Comparison of ENCODE assay signal across 17 cellular contexts in the genomic region with DNA sequence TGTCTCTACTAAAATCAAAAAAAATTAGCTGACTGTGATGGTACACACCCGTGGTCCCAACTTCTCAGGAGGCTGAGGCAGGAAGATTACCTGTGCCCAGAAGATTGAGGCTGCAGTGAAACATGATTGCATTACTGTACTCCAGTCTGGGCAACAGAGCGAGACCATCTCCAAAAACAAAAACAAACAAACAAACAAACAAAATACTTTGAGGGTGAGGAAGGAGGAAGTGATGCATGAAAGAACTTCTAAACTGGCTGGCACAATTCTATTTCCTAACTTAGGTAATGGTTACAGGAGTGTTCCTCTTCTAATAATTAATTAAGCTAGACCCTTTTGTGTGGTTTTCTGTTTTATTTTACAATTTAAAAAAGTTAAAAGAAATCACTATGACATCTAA. TPM values are rescaled to one million over a fixed set of nuclear protein-coding genes. Genes with fewer than 3 reads are reported as not detected.
DNase-seq lines count a peak whose midpoint lies in the region; ATAC-seq and TF ChIP-seq lines count a peak whose summit lies in the region.
"Had no signal": no experiment of that assay in that cellular context is flagged by ENCODE, and none has a peak within 500 bp of the region (broad histone marks: within the 10 kb centered on the region; RNA-seq: fewer than 3 reads in every experiment).

No MANE protein-coding gene starts in this region.

- H3K36me3 ChIP-seq in Loucy (ENCODE audit: insufficient read depth, low read length): peaks cover 39% of the 10 kb centered on the region; the same call in 1 of the 2 replicates
- peaks cover 80% of the 10 kb centered on the region for H3K36me3 ChIP-seq in endodermal cell (ENCODE audit: control insufficient read depth, insufficient read depth, low read length)
- H3K36me3 ChIP-seq in gastrocnemius medialis: peaks cover 0 to 14% of the 10 kb centered on the region in 2 donors

- H3K4me3 ChIP-seq in Loucy (ENCODE audit: low read length, poor library complexity, severe bottlenecking) (peak overlapping the region; percentile 46), endodermal cell (ENCODE audit: low read length) (no peak overlapping the region), gastrocnemius medialis (no peak overlapping the region)
- H3K4me3 ChIP-seq: coronary artery, sigmoid colon, tibial nerve had no signal

- in situ Hi-C loops in gastrocnemius medialis (cut with MboI; ENCODE audit: low sequenced_read_pairs in 4 of 4): no loop called here

- DNase-seq in natural killer cell: no peak
- DNase-seq in natural killer cell treated with Interleukin-12 subunit alpha and Interleukin-12 subunit beta and Interleukin-15 and Interleukin-18, amount 100 ng/mL, for 72 hours (ENCODE audit: low spot score): no peak
- DNase-seq in endodermal cell: no peak
- DNase-seq in gastrocnemius medialis: no peak
- DNase-seq: activated gamma-delta T cell; Calu3; NCI-H1417 treated with DMSO at 0.1 percent for 48 hours; NCI-H524 treated with DMSO at 0.1 percent for 48 hours; sigmoid colon; stimulated activated naive CD4-positive, alpha-beta T cell had no signal

- no peaks in the 10 kb centered on the region for H3K9me3 ChIP-seq in Loucy (ENCODE audit: insufficient read depth, low read depth, low read length)
- H3K9me3 ChIP-seq in endodermal cell (ENCODE audit: control insufficient read depth, low read length): no peaks in the 10 kb centered on the region
- H3K9me3 ChIP-seq in gastrocnemius medialis: no peaks in the 10 kb centered on the region
- H3K9me3 ChIP-seq: sigmoid colon, tibial nerve had no signal

- H3K9me2 ChIP-seq in Loucy (replicated peaks; ENCODE audit: low read depth, low read length): no peaks in the 10 kb centered on the region

- H3K9ac ChIP-seq in Loucy (ENCODE audit: low read depth, low read length, poor library complexity, severe bottlenecking) (peak overlapping the region; percentile 12), endodermal cell (ENCODE audit: extremely low read depth, low read length, poor library complexity, severe bottlenecking) (no peak overlapping the region)
- H3K9ac ChIP-seq: parathyroid adenoma had no signal

- H3K36me3 Mint-ChIP-seq in natural killer cell: no peaks in the 10 kb centered on the region
- peaks cover under 1% of the 10 kb centered on the region for H3K36me3 Mint-ChIP-seq in natural killer cell treated with Interleukin-12 subunit alpha and Interleukin-12 subunit beta and Interleukin-15 and Interleukin-18, amount 100 ng/mL, for 72 hours
- peaks cover 39% of the 10 kb centered on the region for H3K36me3 Mint-ChIP-seq in endodermal cell (ENCODE audit: low read depth)

- no peaks in the 10 kb centered on the region for H3K27me3 ChIP-seq in Loucy (ENCODE audit: insufficient read depth, low read length, poor library complexity, severe bottlenecking)
- no peaks in the 10 kb centered on the region for H3K27me3 ChIP-seq in endodermal cell (ENCODE audit: control insufficient read depth, insufficient read depth, low read length, poor library complexity, severe bottlenecking)
- no peaks in the 10 kb centered on the region for H3K27me3 ChIP-seq in gastrocnemius medialis
- H3K27me3 ChIP-seq: sigmoid colon, tibial nerve had no signal

- H3K4me1 Mint-ChIP-seq in natural killer cell: peaks cover 15 to 18% of the 10 kb centered on the region in 2 donors
- peaks cover 13 to 19% of the 10 kb centered on the region in 2 donors for H3K4me1 Mint-ChIP-seq in natural killer cell treated with Interleukin-12 subunit alpha and Interleukin-12 subunit beta and Interleukin-15 and Interleukin-18, amount 100 ng/mL, for 72 hours (ENCODE audit: low read depth in 2 of 2)
- peaks cover 2% of the 10 kb centered on the region for H3K4me1 Mint-ChIP-seq in endodermal cell

- no peaks in the 10 kb centered on the region for H3F3A ChIP-seq in Loucy (ENCODE audit: low read depth)

- H3K9me3 Mint-ChIP-seq in natural killer cell: no peaks in the 10 kb centered on the region
- no peaks in the 10 kb centered on the region for H3K9me3 Mint-ChIP-seq in natural killer cell treated with Interleukin-12 subunit alpha and Interleukin-12 subunit beta and Interleukin-15 and Interleukin-18, amount 100 ng/mL, for 72 hours
- no peaks in the 10 kb centered on the region for H3K9me3 Mint-ChIP-seq in endodermal cell

- H3K27me3 Mint-ChIP-seq in natural killer cell (ENCODE audit: low read depth in 2 of 2): no peaks in the 10 kb centered on the region
- no peaks in the 10 kb centered on the region for H3K27me3 Mint-ChIP-seq in natural killer cell treated with Interleukin-12 subunit alpha and Interleukin-12 subunit beta and Interleukin-15 and Interleukin-18, amount 100 ng/mL, for 72 hours
- H3K27me3 Mint-ChIP-seq in endodermal cell (ENCODE audit: insufficient read depth): no peaks in the 10 kb centered on the region

- peak overlapping the region; percentile 62 for H3K4me2 ChIP-seq in Loucy (ENCODE audit: low read depth, low read length, poor library complexity, severe bottlenecking)

- peaks cover 98% of the 10 kb centered on the region for H3K79me2 ChIP-seq in Loucy (ENCODE audit: insufficient read depth, low read length)

- no peak overlapping the region for H2AFZ ChIP-seq in Loucy (ENCODE audit: low read length)
- H2AFZ ChIP-seq: parathyroid adenoma had no signal

- intact Hi-C loops in natural killer cell (cut with micrococcal nuclease) (no loop called here), gastrocnemius medialis (cut with DNase I; ENCODE audit: low total_unique reads) (no loop called here)

- H3K27ac ChIP-seq in endodermal cell (ENCODE audit: low read depth, low read length): no peak overlapping the region
- peak overlapping the region in 3 of 4 donors; percentile 52 to 71 (median 63) for H3K27ac ChIP-seq in gastrocnemius medialis
- H3K27ac ChIP-seq: coronary artery, parathyroid adenoma, sigmoid colon, tibial nerve had no signal

- H4K20me1 ChIP-seq in Loucy (ENCODE audit: insufficient read depth, low read length, poor library complexity, severe bottlenecking): peaks cover 80% of the 10 kb centered on the region

- no peak for TF ChIP-seq POLR2A in gastrocnemius medialis (IDR thresholded peaks at IDR 0.05)

- no peak overlapping the region for H3K4me3 Mint-ChIP-seq in natural killer cell
- no peak overlapping the region for H3K4me3 Mint-ChIP-seq in natural killer cell treated with Interleukin-12 subunit alpha and Interleukin-12 subunit beta and Interleukin-15 and Interleukin-18, amount 100 ng/mL, for 72 hours
- no peak overlapping the region for H3K4me3 Mint-ChIP-seq in endodermal cell

- H3K27ac Mint-ChIP-seq in natural killer cell: peak overlapping the region; percentile 4 to 16
- no peak overlapping the region for H3K27ac Mint-ChIP-seq in natural killer cell treated with Interleukin-12 subunit alpha and Interleukin-12 subunit beta and Interleukin-15 and Interleukin-18, amount 100 ng/mL, for 72 hours
- H3K27ac Mint-ChIP-seq in endodermal cell: peak overlapping the region; percentile 79

- 81 to 100% methylated on average over 1 of the region's 2 CpGs for WGBS in endodermal cell (ENCODE audit: insufficient coverage in 1 of 2, insufficient read length in 1 of 2), 2 experiments

- H3K4me1 ChIP-seq in Loucy (ENCODE audit: insufficient read depth, low read length, poor library complexity, severe bottlenecking) (peaks cover 27% of the 10 kb centered on the region), endodermal cell (ENCODE audit: control insufficient read depth, insufficient read depth, low read length) (no peaks in the 10 kb centered on the region), gastrocnemius medialis (peaks cover 31 to 44% of the 10 kb centered on the region in 2 donors)

- ATAC-seq in natural killer cell (no peak), gastrocnemius medialis (peak in 1 of 2 donors; percentile 6), HG02973 (IDR thresholded peaks at IDR 0.05; ENCODE audit: unreplicated experiment) (no peak), HG02610 (IDR thresholded peaks at IDR 0.05; ENCODE audit: unreplicated experiment) (no peak), HG03378 (IDR thresholded peaks at IDR 0.05; ENCODE audit: unreplicated experiment) (no peak)
- ATAC-seq in natural killer cell treated with Interleukin-12 subunit alpha and Interleukin-12 subunit beta and Interleukin-15 and Interleukin-18, amount 100 ng/mL, for 72 hours: no peak

- no peak for TF ChIP-seq CTCF in natural killer cell (IDR thresholded peaks at IDR 0.05)
- no peak for TF ChIP-seq CTCF in Loucy (conservative IDR thresholded peaks at IDR 0.05; ENCODE audit: low read length)
- TF ChIP-seq CTCF in endodermal cell (conservative IDR thresholded peaks at IDR 0.05): no peak
- no peak for TF ChIP-seq CTCF in gastrocnemius medialis (IDR thresholded peaks at IDR 0.05 in 4 of 5, conservative IDR thresholded peaks at IDR 0.05 in 1 of 5)

RNA-seq across cellular contexts. Expression of a gene that starts 15.5 kb away (rescaled TPM):
- total RNA-seq in natural killer cell: 10 to 100 TPM; 41.1 to 51.4 (median 51.1) TPM
- 10 to 100 TPM; 49.2 to 59.9 TPM for total RNA-seq in natural killer cell treated with Interleukin-12 subunit alpha and Interleukin-12 subunit beta and Interleukin-15 and Interleukin-18, amount 100 ng/mL, for 72 hours
- 10 to 100 TPM; 48.0 to 54.1 TPM for total RNA-seq in endodermal cell
- polyA plus RNA-seq in endodermal cell (2013, experiment 1 of 2): 28.1 TPM
- 30.6 TPM for polyA plus RNA-seq in endodermal cell (2013, experiment 2 of 2)
- 10 to 100 TPM; 36.9 to 43.4 (median 39.6) TPM for total RNA-seq in gastrocnemius medialis

Comparison
In these comparisons a context has a peak if more than half of its experiments do, and no peak if none do; other contexts are left out.
1. H3K27ac Mint-ChIP-seq: peak in natural killer cell (2 of 2) and endodermal cell (single experiment); none in natural killer cell treated with Interleukin-12 subunit alpha and Interleukin-12 subunit beta and Interleukin-15 and Interleukin-18, amount 100 ng/mL, for 72 hours (0 of 2).